ENCODE assay signal across 24 cellular contexts in the genomic region with DNA sequence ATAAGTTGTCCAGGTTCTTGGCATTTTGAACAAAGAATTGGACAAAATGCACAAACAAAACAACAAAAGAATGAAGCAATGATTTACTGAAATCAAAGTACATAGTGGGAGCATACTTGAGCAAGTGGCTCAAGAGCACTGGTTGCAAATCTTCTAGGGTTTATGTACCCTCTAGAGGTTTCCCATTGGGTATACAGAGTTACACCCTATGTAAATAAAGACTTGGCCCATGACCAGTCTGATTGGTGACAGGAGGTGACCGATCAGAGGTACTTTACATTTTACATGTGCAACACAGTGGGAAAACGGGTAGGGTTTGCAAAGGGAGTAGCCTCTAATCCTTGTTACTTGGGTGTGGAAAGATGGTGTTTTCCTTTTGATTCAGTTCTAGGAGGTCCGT. TPM values are rescaled to one million over a fixed set of nuclear protein-coding genes. Genes with fewer than 3 reads are reported as not detected.
DNase-seq lines count a peak whose midpoint lies in the region; ATAC-seq, FAIRE-seq and TF ChIP-seq lines count a peak whose summit lies in the region.
"Had no signal": no experiment of that assay in that cellular context is flagged by ENCODE, and none has a peak within 500 bp of the region (broad histone marks: within the 10 kb centered on the region; RNA-seq: fewer than 3 reads in every experiment).

No MANE protein-coding gene starts in this region.

- H3K27ac ChIP-seq in lower lobe of right lung (no peak overlapping the region), small intestine (ENCODE audit: low read depth in 1 of 2, low read length in 1 of 2) (no peak overlapping the region)
- H3K27ac ChIP-seq: GM23248 had no signal

- no peaks in the 10 kb centered on the region for H3K9me3 ChIP-seq in lower lobe of right lung
- no peaks in the 10 kb centered on the region for H3K9me3 ChIP-seq in small intestine (ENCODE audit: control insufficient read depth, low read depth)

- DNase-seq in left colon, result no peak
- DNase-seq in lower lobe of right lung, result no peak
- DNase-seq in small intestine, result peak; percentile 14
- DNase-seq in activated CD8-positive, alpha-beta memory T cell treated with anti-CD3 and anti-CD28 coated beads for 24 hours, result no peak
- DNase-seq in stimulated activated CD8-positive, alpha-beta memory T cell treated with anti-CD3 and anti-CD28 coated beads, Interleukin-4, amount 100 ng/mL, for 48 hours, result no peak
- DNase-seq: C1 segment of cervical spinal cord; Calu3; CD4-positive, alpha-beta memory T cell; COR-L47; DMS53; DMS79 treated with DMSO at 0.1 percent for 48 hours; GF-D8; GM23248; H7; HCEC 1CT had no signal

- TF ChIP-seq CTCF in lower lobe of right lung (IDR thresholded peaks at IDR 0.05), result no peak

- H3K36me3 ChIP-seq in lower lobe of right lung (no peaks in the 10 kb centered on the region), small intestine (ENCODE audit: control insufficient read depth in 2 of 2, insufficient read depth in 2 of 2, low read length in 2 of 2) (no peaks in the 10 kb centered on the region)

- ATAC-seq in left colon, result peak; percentile 59
- peak; percentile 83 to 84 for ATAC-seq in lower lobe of right lung
- ATAC-seq in HG03571 (IDR thresholded peaks at IDR 0.05; ENCODE audit: unreplicated experiment), result no peak

- no peak for FAIRE-seq in small intestine (lab: Jason Lieb, UNC)
- FAIRE-seq: GM12891, GM18507, H1 had no signal

- intact Hi-C loops in left colon (cut with DNase I, micrococcal nuclease) (no loop called here), lower lobe of right lung (cut with DNase I) (no loop called here)

- H3K4me3 ChIP-seq in lower lobe of right lung, result no peak overlapping the region
- H3K4me3 ChIP-seq in small intestine (ENCODE audit: low read depth in 1 of 2, low read length in 2 of 2), result no peak overlapping the region
- H3K4me3 ChIP-seq: GM23248 had no signal

- H3K27me3 ChIP-seq in lower lobe of right lung (ENCODE audit: low read depth) (no peaks in the 10 kb centered on the region), small intestine (ENCODE audit: control insufficient read depth in 2 of 2, insufficient read depth in 2 of 2, low read length in 2 of 2) (no peaks in the 10 kb centered on the region)

- no peaks in the 10 kb centered on the region for H3K4me1 ChIP-seq in lower lobe of right lung
- H3K4me1 ChIP-seq in small intestine (ENCODE audit: control insufficient read depth in 2 of 2, insufficient read depth in 1 of 2, low read depth in 1 of 2, low read length in 1 of 2), result no peaks in the 10 kb centered on the region

- 20 to 51% (median 34%) methylated on average over 3 of the region's 3 CpGs for WGBS in small intestine, 3 donors

RNA-seq across cellular contexts. Expression of a gene that starts 10.7 kb away (rescaled TPM):
- total RNA-seq in left colon (not detected), lower lobe of right lung (6.4 TPM)
- polyA plus RNA-seq in small intestine, result not detected
- total RNA-seq: A172; A673; Calu3; CD4-positive, alpha-beta memory T cell; Daoy; G401; GM23248; H1; H7 had no signal
- polyA plus RNA-seq: BJ; CD4-positive, alpha-beta memory T cell; GM23248; H1 had no signal

RNA-seq across cellular contexts. Expression of a gene that starts 59.9 kb away (rescaled TPM):
- total RNA-seq in left colon, result 10 to 100 TPM in 1 of 2 donors, 1 to 10 TPM in 1; 1.5 to 13.7 TPM
- total RNA-seq in lower lobe of right lung, result 2.4 TPM
- 1 to 10 TPM; 1.3 to 5.6 (median 4.6) TPM for polyA plus RNA-seq in small intestine
- total RNA-seq: A172, A673, GM23248 had no signal
